In genomic region chr19:45821103-45821521, GRCh38 we compare ENCODE assay signal across 1 cellular context.
TF ChIP-seq lines count a peak whose summit lies in the region.

No MANE protein-coding gene starts in this region.

TF ChIP-seq in K562, 482 proteins besides CTCF, POLR2A, EP300 and RAD21:
- TF ChIP-seq PHTF2 (CRISPR knock-in tag; IDR thresholded peaks at IDR 0.05): no peak
- no peak for TF ChIP-seq ZZZ3 (IDR thresholded peaks at IDR 0.05)
- no peak for TF ChIP-seq ZNF507 (tag; conservative IDR thresholded peaks at IDR 0.05)
- no peak for TF ChIP-seq E2F5 (CRISPR knock-in tag; IDR thresholded peaks at IDR 0.05)
- TF ChIP-seq FIP1L1 (IDR thresholded peaks at IDR 0.05; ENCODE audit: low read depth, low read length, poor library complexity, severe bottlenecking): no peak
- TF ChIP-seq TFAM (CRISPR knock-in tag; conservative IDR thresholded peaks at IDR 0.05): no peak
- 0 out of 2 replicates have a peak, but pooled peaks have one; percentile 47 for TF ChIP-seq POLR2G (IDR thresholded peaks at IDR 0.05; ENCODE audit: low read depth, low read length)
